Comparison of ENCODE assay signal across 1 cellular context in the genomic region with DNA sequence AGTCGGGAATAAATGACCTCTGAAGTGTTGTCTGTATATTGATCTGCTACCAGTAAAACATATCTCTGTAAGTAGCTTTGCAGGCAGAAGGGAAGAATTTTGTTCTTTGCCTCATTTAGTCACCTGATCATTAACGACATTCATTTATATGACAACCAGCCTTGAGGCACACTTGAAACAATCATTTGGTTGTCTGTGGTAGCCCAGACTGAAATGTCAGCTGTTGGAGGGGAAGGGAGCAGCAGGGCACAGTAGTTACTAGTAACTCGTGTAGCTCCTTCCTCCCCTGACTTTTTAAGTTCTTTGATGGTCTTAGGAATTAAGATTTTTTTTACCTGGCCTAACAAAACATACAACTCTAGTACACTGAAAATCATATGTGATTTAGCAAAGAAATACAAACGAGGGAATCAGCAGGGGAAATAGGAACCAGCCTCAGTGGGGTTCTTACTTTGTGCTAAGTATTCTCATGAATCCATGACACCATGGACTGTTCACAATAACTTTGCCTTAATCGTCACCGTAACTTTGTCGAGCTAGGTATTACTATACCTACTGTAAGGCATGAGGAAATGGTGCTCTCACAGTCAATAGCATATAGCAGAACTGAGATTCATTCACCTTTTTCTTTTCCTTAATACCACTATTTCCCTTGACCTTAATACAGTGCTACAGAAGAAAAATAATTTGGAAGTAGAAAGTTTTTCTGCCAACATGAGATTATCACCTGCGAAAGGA.
TF ChIP-seq lines count a peak whose summit lies in the region.

No MANE protein-coding gene starts in this region.

TF ChIP-seq in GM23338, 12 proteins besides CTCF, POLR2A, EP300 and RAD21 (continued from another document):
- TF ChIP-seq EZH2phosphoT487 (IDR thresholded peaks at IDR 0.05; ENCODE audit: unreplicated experiment) (no peak), ETS1 (IDR thresholded peaks at IDR 0.05) (no peak), POLR2AphosphoS5 (IDR thresholded peaks at IDR 0.05; ENCODE audit: low read depth) (no peak), ZNF462 (CRISPR knock-in tag; IDR thresholded peaks at IDR 0.05) (no peak), CREB1 (CRISPR knock-in tag; IDR thresholded peaks at IDR 0.05; ENCODE audit: low read depth) (no peak), STAT1 (IDR thresholded peaks at IDR 0.05; ENCODE audit: unreplicated experiment) (no peak)
